ENCODE assay signal across 1 cellular context in the genomic region with DNA sequence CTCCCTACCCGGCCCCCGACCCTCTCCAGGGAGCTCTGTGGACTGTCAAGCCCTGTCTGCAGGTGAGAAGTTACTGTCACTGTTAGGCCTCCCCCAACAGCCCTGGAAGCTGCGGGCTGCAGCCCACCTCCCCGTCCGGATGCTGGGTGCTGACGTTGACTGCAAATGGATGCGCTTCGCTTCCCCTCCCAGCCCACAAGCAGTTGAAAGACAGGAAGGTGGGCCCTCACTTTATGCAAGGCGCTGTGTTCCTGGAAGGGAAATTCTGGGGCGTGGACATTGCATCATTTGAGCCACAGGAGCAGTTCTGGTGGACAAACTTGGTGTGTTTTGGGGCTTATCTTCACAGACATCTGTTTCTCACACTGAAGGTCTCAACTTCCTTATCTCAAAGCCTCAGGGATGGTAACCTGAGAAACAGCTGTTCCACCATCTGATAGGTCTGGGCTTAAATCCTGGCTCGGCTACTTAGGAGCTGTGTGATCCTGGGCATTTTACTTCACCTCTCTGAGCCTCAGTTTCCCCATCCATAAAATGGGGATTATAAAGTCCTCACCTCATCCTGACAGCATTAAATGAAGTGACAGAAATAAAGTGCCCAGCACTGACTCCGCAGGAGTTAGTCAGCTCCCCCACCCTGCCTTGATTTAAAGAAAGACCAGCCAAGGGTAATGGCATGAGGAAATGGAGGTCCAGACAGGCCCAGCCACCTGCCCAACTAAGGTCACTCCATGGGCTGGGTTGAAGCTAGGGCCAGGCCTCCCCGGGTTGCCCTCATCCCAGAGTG.
TF ChIP-seq lines count a peak whose summit lies in the region.

No MANE protein-coding gene starts in this region.

TF ChIP-seq in K562, 482 proteins besides CTCF, POLR2A, EP300 and RAD21 (continued from another document):
- TF ChIP-seq RFX7 (CRISPR knock-in tag; IDR thresholded peaks at IDR 0.05) (no peak), EZH2 (IDR thresholded peaks at IDR 0.05; ENCODE audit: borderline replicate concordance, low read depth, low read length) (no peak), KLF13 (tag; IDR thresholded peaks at IDR 0.05; ENCODE audit: borderline replicate concordance, low read depth) (no peak; the same call in 1 of the 2 replicates), ARNT (IDR thresholded peaks at IDR 0.05) (peak; percentile 84 to 98), ZBTB1 (CRISPR knock-in tag; IDR thresholded peaks at IDR 0.05; ENCODE audit: borderline replicate concordance, low read depth) (0 out of 2 replicates have a peak, but pooled peaks have one; percentile 57), ZNF408 (CRISPR knock-in tag; IDR thresholded peaks at IDR 0.05; ENCODE audit: low read depth) (no peak), PYGO2 (tag; IDR thresholded peaks at IDR 0.05) (peak; percentile 95), TAF7 (tag; IDR thresholded peaks at IDR 0.05) (no peak), PRPF4 (IDR thresholded peaks at IDR 0.05; ENCODE audit: insufficient read depth, low read depth, low read length, poor library complexity, severe bottlenecking) (no peak), HMG20A (CRISPR knock-in tag; conservative IDR thresholded peaks at IDR 0.05) (no peak), SMARCC2 (IDR thresholded peaks at IDR 0.05; ENCODE audit: low read depth) (peak; percentile 98), CC2D1A (IDR thresholded peaks at IDR 0.05) (peak; percentile 99), TAL1 (IDR thresholded peaks at IDR 0.05) (peak; percentile 100), CCNT2 (IDR thresholded peaks at IDR 0.05; ENCODE audit: borderline replicate concordance, extremely low read depth, insufficient read length, low read depth, low read length) (peak; percentile 99), ZNF175 (CRISPR knock-in tag; IDR thresholded peaks at IDR 0.05; ENCODE audit: low read depth) (peak; percentile 98), CHD2 (IDR thresholded peaks at IDR 0.05; ENCODE audit: low read depth, low read length) (no peak), CCAR2 (IDR thresholded peaks at IDR 0.05; ENCODE audit: low read depth, low read length) (0 out of 2 replicates have a peak, but pooled peaks have one; percentile 44), ZNF239 (CRISPR knock-in tag; IDR thresholded peaks at IDR 0.05) (peak; percentile 47; the same call in 1 of the 2 replicates), MAFK (IDR thresholded peaks at IDR 0.05; ENCODE audit: low read length) (peak; percentile 3; the same call in 1 of the 2 replicates), E2F3 (CRISPR knock-in tag; IDR thresholded peaks at IDR 0.05) (no peak), ETV1 (tag; conservative IDR thresholded peaks at IDR 0.05; ENCODE audit: low read depth) (peak; percentile 98)
- TF ChIP-seq, protein P1, sequence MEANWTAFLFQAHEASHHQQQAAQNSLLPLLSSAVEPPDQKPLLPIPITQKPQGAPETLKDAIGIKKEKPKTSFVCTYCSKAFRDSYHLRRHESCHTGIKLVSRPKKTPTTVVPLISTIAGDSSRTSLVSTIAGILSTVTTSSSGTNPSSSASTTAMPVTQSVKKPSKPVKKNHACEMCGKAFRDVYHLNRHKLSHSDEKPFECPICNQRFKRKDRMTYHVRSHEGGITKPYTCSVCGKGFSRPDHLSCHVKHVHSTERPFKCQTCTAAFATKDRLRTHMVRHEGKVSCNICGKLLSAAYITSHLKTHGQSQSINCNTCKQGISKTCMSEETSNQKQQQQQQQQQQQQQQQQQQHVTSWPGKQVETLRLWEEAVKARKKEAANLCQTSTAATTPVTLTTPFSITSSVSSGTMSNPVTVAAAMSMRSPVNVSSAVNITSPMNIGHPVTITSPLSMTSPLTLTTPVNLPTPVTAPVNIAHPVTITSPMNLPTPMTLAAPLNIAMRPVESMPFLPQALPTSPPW (CRISPR knock-in tag; IDR thresholded peaks at IDR 0.05), result peak; percentile 74
- TF ChIP-seq, protein P2, sequence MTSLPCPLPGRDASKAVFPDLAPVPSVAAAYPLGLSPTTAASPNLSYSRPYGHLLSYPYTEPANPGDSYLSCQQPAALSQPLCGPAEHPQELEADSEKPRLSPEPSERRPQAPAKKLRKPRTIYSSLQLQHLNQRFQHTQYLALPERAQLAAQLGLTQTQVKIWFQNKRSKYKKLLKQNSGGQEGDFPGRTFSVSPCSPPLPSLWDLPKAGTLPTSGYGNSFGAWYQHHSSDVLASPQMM (CRISPR knock-in tag; IDR thresholded peaks at IDR 0.05), result no peak
- TF ChIP-seq, protein P3, sequence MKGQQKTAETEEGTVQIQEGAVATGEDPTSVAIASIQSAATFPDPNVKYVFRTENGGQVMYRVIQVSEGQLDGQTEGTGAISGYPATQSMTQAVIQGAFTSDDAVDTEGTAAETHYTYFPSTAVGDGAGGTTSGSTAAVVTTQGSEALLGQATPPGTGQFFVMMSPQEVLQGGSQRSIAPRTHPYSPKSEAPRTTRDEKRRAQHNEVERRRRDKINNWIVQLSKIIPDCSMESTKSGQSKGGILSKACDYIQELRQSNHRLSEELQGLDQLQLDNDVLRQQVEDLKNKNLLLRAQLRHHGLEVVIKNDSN (CRISPR knock-in tag; IDR thresholded peaks at IDR 0.05), result no peak
- TF ChIP-seq, protein P4, sequence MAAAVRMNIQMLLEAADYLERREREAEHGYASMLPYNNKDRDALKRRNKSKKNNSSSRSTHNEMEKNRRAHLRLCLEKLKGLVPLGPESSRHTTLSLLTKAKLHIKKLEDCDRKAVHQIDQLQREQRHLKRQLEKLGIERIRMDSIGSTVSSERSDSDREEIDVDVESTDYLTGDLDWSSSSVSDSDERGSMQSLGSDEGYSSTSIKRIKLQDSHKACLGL (CRISPR knock-in tag; IDR thresholded peaks at IDR 0.05; ENCODE audit: borderline replicate concordance, poor library complexity, severe bottlenecking), result no peak
- TF ChIP-seq, protein P5, sequence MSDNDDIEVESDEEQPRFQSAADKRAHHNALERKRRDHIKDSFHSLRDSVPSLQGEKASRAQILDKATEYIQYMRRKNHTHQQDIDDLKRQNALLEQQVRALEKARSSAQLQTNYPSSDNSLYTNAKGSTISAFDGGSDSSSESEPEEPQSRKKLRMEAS (CRISPR knock-in tag; IDR thresholded peaks at IDR 0.05), result no peak; the same call in 1 of the 2 replicates
- TF ChIP-seq, protein P6, sequence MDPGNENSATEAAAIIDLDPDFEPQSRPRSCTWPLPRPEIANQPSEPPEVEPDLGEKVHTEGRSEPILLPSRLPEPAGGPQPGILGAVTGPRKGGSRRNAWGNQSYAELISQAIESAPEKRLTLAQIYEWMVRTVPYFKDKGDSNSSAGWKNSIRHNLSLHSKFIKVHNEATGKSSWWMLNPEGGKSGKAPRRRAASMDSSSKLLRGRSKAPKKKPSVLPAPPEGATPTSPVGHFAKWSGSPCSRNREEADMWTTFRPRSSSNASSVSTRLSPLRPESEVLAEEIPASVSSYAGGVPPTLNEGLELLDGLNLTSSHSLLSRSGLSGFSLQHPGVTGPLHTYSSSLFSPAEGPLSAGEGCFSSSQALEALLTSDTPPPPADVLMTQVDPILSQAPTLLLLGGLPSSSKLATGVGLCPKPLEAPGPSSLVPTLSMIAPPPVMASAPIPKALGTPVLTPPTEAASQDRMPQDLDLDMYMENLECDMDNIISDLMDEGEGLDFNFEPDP (CRISPR knock-in tag; IDR thresholded peaks at IDR 0.05), result no peak
- TF ChIP-seq, protein P7, sequence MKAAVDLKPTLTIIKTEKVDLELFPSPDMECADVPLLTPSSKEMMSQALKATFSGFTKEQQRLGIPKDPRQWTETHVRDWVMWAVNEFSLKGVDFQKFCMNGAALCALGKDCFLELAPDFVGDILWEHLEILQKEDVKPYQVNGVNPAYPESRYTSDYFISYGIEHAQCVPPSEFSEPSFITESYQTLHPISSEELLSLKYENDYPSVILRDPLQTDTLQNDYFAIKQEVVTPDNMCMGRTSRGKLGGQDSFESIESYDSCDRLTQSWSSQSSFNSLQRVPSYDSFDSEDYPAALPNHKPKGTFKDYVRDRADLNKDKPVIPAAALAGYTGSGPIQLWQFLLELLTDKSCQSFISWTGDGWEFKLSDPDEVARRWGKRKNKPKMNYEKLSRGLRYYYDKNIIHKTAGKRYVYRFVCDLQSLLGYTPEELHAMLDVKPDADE (conservative IDR thresholded peaks at IDR 0.05; ENCODE audit: control insufficient read depth, low read depth, low read length), result peak; percentile 88; the same call in 1 of the 2 replicates
- TF ChIP-seq, protein P8, sequence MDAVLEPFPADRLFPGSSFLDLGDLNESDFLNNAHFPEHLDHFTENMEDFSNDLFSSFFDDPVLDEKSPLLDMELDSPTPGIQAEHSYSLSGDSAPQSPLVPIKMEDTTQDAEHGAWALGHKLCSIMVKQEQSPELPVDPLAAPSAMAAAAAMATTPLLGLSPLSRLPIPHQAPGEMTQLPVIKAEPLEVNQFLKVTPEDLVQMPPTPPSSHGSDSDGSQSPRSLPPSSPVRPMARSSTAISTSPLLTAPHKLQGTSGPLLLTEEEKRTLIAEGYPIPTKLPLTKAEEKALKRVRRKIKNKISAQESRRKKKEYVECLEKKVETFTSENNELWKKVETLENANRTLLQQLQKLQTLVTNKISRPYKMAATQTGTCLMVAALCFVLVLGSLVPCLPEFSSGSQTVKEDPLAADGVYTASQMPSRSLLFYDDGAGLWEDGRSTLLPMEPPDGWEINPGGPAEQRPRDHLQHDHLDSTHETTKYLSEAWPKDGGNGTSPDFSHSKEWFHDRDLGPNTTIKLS (IDR thresholded peaks at IDR 0.05; ENCODE audit: borderline replicate concordance, low read depth), result peak; percentile 90
